In genomic region chr21:37071561-37072238, GRCh38 we compare ENCODE assay signal across 1 cellular context.
TF ChIP-seq lines count a peak whose summit lies in the region.

No MANE protein-coding gene starts in this region.

TF ChIP-seq in K562, 482 proteins besides CTCF, POLR2A, EP300 and RAD21 (continued from another document):
- no peak for TF ChIP-seq ATF3 (IDR thresholded peaks at IDR 0.05)
- TF ChIP-seq ATF3 (CRISPR knock-in tag; conservative IDR thresholded peaks at IDR 0.05): no peak
- 0 out of 2 replicates have a peak, but pooled peaks have one; percentile 1 for TF ChIP-seq ZNF644 (tag; IDR thresholded peaks at IDR 0.05; ENCODE audit: low read depth)
- TF ChIP-seq MAZ (CRISPR knock-in tag; conservative IDR thresholded peaks at IDR 0.05 in 1 of 2, IDR thresholded peaks at IDR 0.05 in 1 of 2): 0 out of 4 replicates have a peak, but pooled peaks of 1 of the 2 experiments have one; percentile 46
- TF ChIP-seq ZFPM2 (CRISPR knock-in tag; IDR thresholded peaks at IDR 0.05): no peak
- TF ChIP-seq ETV5 (CRISPR knock-in tag; IDR thresholded peaks at IDR 0.05; ENCODE audit: low read depth): peak; percentile 7; the same call in 1 of the 2 replicates
- no peak for TF ChIP-seq ZNF3 (CRISPR knock-in tag; IDR thresholded peaks at IDR 0.05)
- TF ChIP-seq HDAC2 (IDR thresholded peaks at IDR 0.05): 0 out of 2 replicates have a peak, but pooled peaks have one; percentile 22
- TF ChIP-seq IRF9 (tag; IDR thresholded peaks at IDR 0.05): peak; percentile 30; the same call in 1 of the 2 replicates
